19 cellular contexts compared by ENCODE assay signal in genomic region chr14:60931206-60931605, GRCh38. TPM values are rescaled to one million over a fixed set of nuclear protein-coding genes. Genes with fewer than 3 reads are reported as not detected.
A peak's percentile ranks its signal among the peaks of the same experiment; 100 is the strongest.
DNase-seq lines count a peak whose midpoint lies in the region; ATAC-seq, FAIRE-seq and TF ChIP-seq lines count a peak whose summit lies in the region.
"Had no signal": no experiment of that assay in that cellular context is flagged by ENCODE, and none has a peak within 500 bp of the region (broad histone marks: within the 10 kb centered on the region; RNA-seq: fewer than 3 reads in every experiment).

No MANE protein-coding gene starts in this region.

- TF ChIP-seq POLR2A in sigmoid colon (IDR thresholded peaks at IDR 0.05): no peak

- no peaks in the 10 kb centered on the region for H3K27me3 ChIP-seq in GM23248 (replicated peaks; ENCODE audit: insufficient read depth)
- H3K27me3 ChIP-seq in PC-3 (ENCODE audit: low read length): no peaks in the 10 kb centered on the region
- no peaks in the 10 kb centered on the region for H3K27me3 ChIP-seq in sigmoid colon
- H3K27me3 ChIP-seq: body of pancreas, esophagus squamous epithelium, pancreas had no signal

- H3K9me3 ChIP-seq in GM23248 (ENCODE audit: low read depth) (no peaks in the 10 kb centered on the region), PC-3 (ENCODE audit: low read length) (no peaks in the 10 kb centered on the region), sigmoid colon (no peaks in the 10 kb centered on the region)
- H3K9me3 ChIP-seq: body of pancreas, esophagus squamous epithelium, pancreas had no signal

- no peaks in the 10 kb centered on the region for H3K36me3 ChIP-seq in GM23248 (ENCODE audit: low read depth)
- no peaks in the 10 kb centered on the region for H3K36me3 ChIP-seq in PC-3 (ENCODE audit: low read depth, low read length)
- no peaks in the 10 kb centered on the region for H3K36me3 ChIP-seq in sigmoid colon
- H3K36me3 ChIP-seq: esophagus squamous epithelium, pancreas had no signal

- H3K4me3 Mint-ChIP-seq in neural crest cell: peak overlapping the region; percentile 2
- H3K4me3 Mint-ChIP-seq: B cell; dendritic cell treated with granulocyte-macrophage colony-stimulating factor and Interleukin-4, amounts not matched to agents 40 ng/mL and 50 ng/mL, for 4 days; mesothelial cell of epicardium had no signal

- H3K27me3 Mint-ChIP-seq in neural crest cell (ENCODE audit: low read depth): no peaks in the 10 kb centered on the region
- H3K27me3 Mint-ChIP-seq: B cell; dendritic cell treated with granulocyte-macrophage colony-stimulating factor and Interleukin-4, amounts not matched to agents 40 ng/mL and 50 ng/mL, for 4 days had no signal

- no peak for FAIRE-seq in RCC 7860 (lab: Jason Lieb, UNC)
- FAIRE-seq: GM12891 had no signal

- intact Hi-C loops in PC-3 (cut with micrococcal nuclease) (loop anchor here (5.0 kb wide), 1 partner anchor 154 kb away; no protein-coding TSS in a partner anchor), sigmoid colon (cut with DNase I) (no loop called here)

- peak; percentile 18 for DNase-seq in GM23248
- DNase-seq in NCI-H1105 treated with DMSO at 0.1 percent for 48 hours (lab: John Stamatoyannopoulos, UW): peak; percentile 96
- no peak for DNase-seq in PC-3
- no peak for DNase-seq in neural crest cell (ENCODE audit: low read depth, low spot score)
- no peak for DNase-seq in RCC 7860 (ENCODE audit: low spot score)
- DNase-seq in activated CD4-positive, alpha-beta T cell treated with anti-CD3 and anti-CD28 coated beads, Interleukin-2, amount 50 U/mL, for 1 hour: no peak
- DNase-seq in sigmoid colon: no peak
- DNase-seq: activated CD4-positive, CD25-positive, alpha-beta regulatory T cell treated with anti-CD3 and anti-CD28 coated beads, Interleukin-2, amount 50 U/mL, for 72 hours; activated CD8-positive, alpha-beta memory T cell treated with anti-CD3 and anti-CD28 coated beads, Interleukin-2, amount 50 U/mL, for 4 hours; body of pancreas; esophagus squamous epithelium; NCI-H526; pancreas; RPMI8226 had no signal

- no peak overlapping the region for H3K4me2 ChIP-seq in GM23248 (ENCODE audit: unreplicated experiment)
- H3K4me2 ChIP-seq in PC-3 (ENCODE audit: low read length): no peak overlapping the region

- no peak overlapping the region for H3K4me3 ChIP-seq in GM23248
- H3K4me3 ChIP-seq in PC-3 (ENCODE audit: low read length): no peak overlapping the region
- no peak overlapping the region for H3K4me3 ChIP-seq in sigmoid colon
- H3K4me3 ChIP-seq: body of pancreas, esophagus squamous epithelium, pancreas had no signal

- H3K9me3 Mint-ChIP-seq in neural crest cell: no peaks in the 10 kb centered on the region
- H3K9me3 Mint-ChIP-seq: dendritic cell treated with granulocyte-macrophage colony-stimulating factor and Interleukin-4, amounts not matched to agents 40 ng/mL and 50 ng/mL, for 4 days had no signal

- H3K27ac ChIP-seq in GM23248 (no peak overlapping the region), PC-3 (ENCODE audit: low read length) (no peak overlapping the region), sigmoid colon (no peak overlapping the region)
- H3K27ac ChIP-seq: body of pancreas, esophagus squamous epithelium, pancreas had no signal

- H2AFZ ChIP-seq in GM23248: no peak overlapping the region
- no peak overlapping the region for H2AFZ ChIP-seq in PC-3 (ENCODE audit: low read length)

- TF ChIP-seq CTCF in PC-3 (conservative IDR thresholded peaks at IDR 0.05; ENCODE audit: low read depth, low read length) (no peak), neural crest cell (conservative IDR thresholded peaks at IDR 0.05) (no peak), sigmoid colon (IDR thresholded peaks at IDR 0.05) (no peak)

- H3K9me2 ChIP-seq in GM23248 (ENCODE audit: insufficient read depth): no peaks in the 10 kb centered on the region; the same call in 1 of the 2 replicates
- H3K9me2 ChIP-seq in PC-3 (replicated peaks; ENCODE audit: low read length): no peaks in the 10 kb centered on the region

- H4K20me1 ChIP-seq in GM23248 (ENCODE audit: insufficient read depth) (no peaks in the 10 kb centered on the region), PC-3 (ENCODE audit: low read length) (no peaks in the 10 kb centered on the region)

- no peak overlapping the region for H3K9ac ChIP-seq in GM23248
- H3K9ac ChIP-seq in PC-3 (ENCODE audit: low read length): no peak overlapping the region

- POLR2A ChIA-PET in PC-3 (lab: Charles Lee; ENCODE audit: unreplicated experiment): no interaction called here

- CTCF ChIA-PET in PC-3 (lab: Charles Lee): no interaction called here

- no peak for TF ChIP-seq EP300 in sigmoid colon (IDR thresholded peaks at IDR 0.05)

- 83 to 86% methylated on average over 1 of the region's 1 CpG for WGBS in GM23248 (ENCODE audit: low coverage in 1 of 2, low lambda C conversion rate in 2 of 2, missing lambda C conversion rate in 2 of 2), 2 experiments
- 80 to 94% methylated on average over 1 of the region's 1 CpG for WGBS in sigmoid colon, 2 donors

- H3K36me3 Mint-ChIP-seq in neural crest cell (ENCODE audit: low read depth): peaks cover 5% of the 10 kb centered on the region

- in situ Hi-C loops in GM23248 (cut with MboI): no loop called here

- H3K4me1 Mint-ChIP-seq in neural crest cell: peaks cover 15% of the 10 kb centered on the region

- H3K79me2 ChIP-seq in GM23248 (ENCODE audit: insufficient read depth): no peaks in the 10 kb centered on the region; the same call in 1 of the 2 replicates
- no peaks in the 10 kb centered on the region for H3K79me2 ChIP-seq in PC-3 (ENCODE audit: low read length)

- ATAC-seq in PC-3 (peak; percentile 57), GM21737 (IDR thresholded peaks at IDR 0.05; ENCODE audit: unreplicated experiment) (no peak)
- ATAC-seq: body of pancreas, pancreas had no signal

- no peaks in the 10 kb centered on the region for H3K4me1 ChIP-seq in GM23248 (ENCODE audit: insufficient read depth)
- no peaks in the 10 kb centered on the region for H3K4me1 ChIP-seq in PC-3 (ENCODE audit: insufficient read depth, low read length)
- H3K4me1 ChIP-seq in sigmoid colon: no peaks in the 10 kb centered on the region
- H3K4me1 ChIP-seq: body of pancreas, esophagus squamous epithelium, pancreas had no signal

- no TSS peak for BruUV-seq in PC-3 (replicated peaks; lab: Mats Ljungman, UMichigan)

- peak overlapping the region; percentile 90 for H3K27ac Mint-ChIP-seq in neural crest cell (ENCODE audit: unreplicated experiment)
- H3K27ac Mint-ChIP-seq: B cell; dendritic cell treated with granulocyte-macrophage colony-stimulating factor and Interleukin-4, amounts not matched to agents 40 ng/mL and 50 ng/mL, for 4 days; mesothelial cell of epicardium had no signal

- no peaks in the 10 kb centered on the region for H3F3A ChIP-seq in GM23248 (ENCODE audit: insufficient read depth)
- H3F3A ChIP-seq in PC-3 (ENCODE audit: low read length, unreplicated experiment): peaks cover 3% of the 10 kb centered on the region

RNA-seq across cellular contexts. Expression of gene TRMT5, which starts 49.7 kb away (rescaled TPM):
- total RNA-seq in GM23248 (2014; rRNA removed; shearing (Covaris generic)): 5.4 and 8.1 TPM in 2 replicates
- polyA plus RNA-seq in GM23248 (2016; fragmentation: Nextera tagmentation; extraction: Ambion mirVana) (7.6 and 10.0 TPM in 2 replicates), sigmoid colon (1 to 10 TPM; 1.2 to 5.3 (median 4.5) TPM)
- total RNA-seq in PC-3 (2014; rRNA removed) (12.8 and 15.8 TPM in 2 replicates), neural crest cell (21.4 and 23.6 TPM in 2 replicates), sigmoid colon (10 to 100 TPM in 3 of 4 donors, 1 to 10 TPM in 1; 7.2 to 16.9 (median 10.8) TPM)

RNA-seq across cellular contexts. Expression of gene SLC38A6, which starts 49.8 kb away (rescaled TPM):
- total RNA-seq in GM23248 (2014; rRNA removed; shearing (Covaris generic)): 21.6 and 29.8 TPM in 2 replicates
- polyA plus RNA-seq in GM23248 (2016; fragmentation: Nextera tagmentation; extraction: Ambion mirVana) (20.7 and 21.5 TPM in 2 replicates), sigmoid colon (1 to 10 TPM; 3.0 to 5.6 (median 4.2) TPM)
- total RNA-seq in PC-3 (2014; rRNA removed) (24.8 and 28.0 TPM in 2 replicates), neural crest cell (13.2 and 14.5 TPM in 2 replicates), sigmoid colon (10 to 100 TPM; 11.8 to 27.3 (median 23.0) TPM)

Comparison
In these comparisons a context has a peak if more than half of its experiments do, and no peak if none do; other contexts are left out.
1. DNase-seq: peak in GM23248 (single experiment) and NCI-H1105 treated with DMSO at 0.1 percent for 48 hours (single experiment); none in PC-3 (single experiment), neural crest cell (single experiment), RCC 7860 (single experiment), activated CD4-positive, alpha-beta T cell treated with anti-CD3 and anti-CD28 coated beads, Interleukin-2, amount 50 U/mL, for 1 hour (single experiment) and sigmoid colon (single experiment).